Comparison of ENCODE assay signal across 25 cellular contexts in the genomic region with DNA sequence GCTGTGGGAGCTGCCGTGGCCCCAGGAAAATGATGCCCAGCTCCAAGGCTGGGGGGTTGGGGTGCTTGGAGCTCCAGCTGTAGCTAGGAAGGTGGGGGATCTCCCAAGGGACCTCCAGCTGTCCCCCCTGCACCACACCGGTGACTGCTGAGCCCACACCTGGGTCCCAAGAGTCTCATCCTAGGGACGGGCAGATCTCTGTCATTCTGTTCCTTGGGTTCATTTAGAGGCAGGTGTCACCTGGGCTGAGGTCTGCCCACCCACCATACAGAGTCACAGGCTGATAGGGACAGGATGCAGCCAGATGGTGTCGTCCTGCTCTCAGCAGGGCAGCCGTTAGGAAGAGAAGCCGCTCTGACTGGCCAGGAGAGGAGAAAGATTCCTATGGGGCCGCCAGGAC. TPM values are rescaled to one million over a fixed set of nuclear protein-coding genes. Genes with fewer than 3 reads are reported as not detected.
A peak's percentile ranks its signal among the peaks of the same experiment; 100 is the strongest.
DNase-seq lines count a peak whose midpoint lies in the region; ATAC-seq and TF ChIP-seq lines count a peak whose summit lies in the region.
"Had no signal": no experiment of that assay in that cellular context is flagged by ENCODE, and none has a peak within 500 bp of the region (broad histone marks: within the 10 kb centered on the region; RNA-seq: fewer than 3 reads in every experiment).

No MANE protein-coding gene starts in this region.

- TF ChIP-seq POLR2A in stomach (IDR thresholded peaks at IDR 0.05) = no peak

- TF ChIP-seq CTCF in OCI-LY7 (conservative IDR thresholded peaks at IDR 0.05; ENCODE audit: low read length) = no peak
- no peak for TF ChIP-seq CTCF in stomach (IDR thresholded peaks at IDR 0.05)
- TF ChIP-seq CTCF in activated CD8-positive, alpha-beta T cell treated with anti-CD3 and anti-CD28 coated beads for 36 hours (IDR thresholded peaks at IDR 0.05) = no peak

- no peaks in the 10 kb centered on the region for H3K79me2 ChIP-seq in OCI-LY7 (ENCODE audit: insufficient read depth, low read depth, low read length)

- no peaks in the 10 kb centered on the region for H4K20me1 ChIP-seq in OCI-LY7 (ENCODE audit: insufficient read depth, low read length)

- H3K27ac Mint-ChIP-seq in activated CD8-positive, alpha-beta T cell treated with anti-CD3 and anti-CD28 coated beads for 36 hours = no peak overlapping the region
- H3K27ac Mint-ChIP-seq: activated naive CD8-positive, alpha-beta T cell treated with anti-CD3 and anti-CD28 coated beads, Interleukin-2, amount 50 U/mL, for 24 hours; type B pancreatic cell had no signal

- ATAC-seq in activated CD8-positive, alpha-beta T cell treated with anti-CD3 and anti-CD28 coated beads for 36 hours = no peak
- ATAC-seq: activated naive CD8-positive, alpha-beta T cell treated with anti-CD3 and anti-CD28 coated beads, Interleukin-2, amount 50 U/mL, for 24 hours; body of pancreas; gastroesophageal sphincter had no signal

- BruUV-seq in OCI-LY7 (replicated peaks; lab: Mats Ljungman, UMichigan) = no TSS peak

- peaks cover 60% of the 10 kb centered on the region for H3K27me3 Mint-ChIP-seq in activated CD8-positive, alpha-beta T cell treated with anti-CD3 and anti-CD28 coated beads for 36 hours

- POLR2A ChIA-PET in OCI-LY7 (lab: Charles Lee) = no interaction called here
- POLR2A ChIA-PET in activated CD8-positive, alpha-beta T cell treated with anti-CD3 and anti-CD28 coated beads for 36 hours (lab: Charles Lee) = no interaction called here

- intact Hi-C loops in OCI-LY7 (cut with micrococcal nuclease; ENCODE audit: unreplicated experiment) = loop anchor here (10.0 kb wide), 1 partner anchor 351 kb away; the partner anchor contains the start of gene NR2F6
- intact Hi-C loops in stomach (cut with DNase I; ENCODE audit: low total_unique reads) = no loop called here
- intact Hi-C loops in activated CD8-positive, alpha-beta T cell treated with anti-CD3 and anti-CD28 coated beads for 36 hours (cut with micrococcal nuclease) = loop anchor here (10.0 kb wide), 1 partner anchor 119 kb away; no protein-coding TSS in a partner anchor

- H3K27ac ChIP-seq in OCI-LY7 (ENCODE audit: low read depth, low read length, poor library complexity, severe bottlenecking) (no peak overlapping the region), stomach (peak overlapping the region in 3 of 5 donors; percentile 7 to 42 (median 17)), SJCRH30 (no peak overlapping the region)
- H3K27ac ChIP-seq: esophagus squamous epithelium had no signal

- CTCF ChIA-PET in OCI-LY7 (lab: Charles Lee; ENCODE audit: unreplicated experiment) = no interaction called here
- CTCF ChIA-PET in activated CD8-positive, alpha-beta T cell treated with anti-CD3 and anti-CD28 coated beads for 36 hours (lab: Charles Lee) = no interaction called here

- H3K36me3 ChIP-seq in OCI-LY7 (ENCODE audit: insufficient read depth, low read length) (no peaks in the 10 kb centered on the region), stomach (no peaks in the 10 kb centered on the region), SJCRH30 (no peaks in the 10 kb centered on the region)
- H3K36me3 ChIP-seq: BE2C, esophagus squamous epithelium, gastroesophageal sphincter had no signal

- H3K9me3 Mint-ChIP-seq in activated CD8-positive, alpha-beta T cell treated with anti-CD3 and anti-CD28 coated beads for 36 hours = no peaks in the 10 kb centered on the region
- H3K9me3 Mint-ChIP-seq: activated naive CD8-positive, alpha-beta T cell treated with anti-CD3 and anti-CD28 coated beads, Interleukin-2, amount 50 U/mL, for 24 hours; type B pancreatic cell had no signal

- H3K4me3 ChIP-seq in OCI-LY7 (ENCODE audit: low read depth, low read length, poor library complexity, severe bottlenecking) = no peak overlapping the region
- no peak overlapping the region for H3K4me3 ChIP-seq in stomach
- no peak overlapping the region for H3K4me3 ChIP-seq in SJCRH30
- H3K4me3 ChIP-seq: body of pancreas, esophagus squamous epithelium, gastroesophageal sphincter had no signal

- peak overlapping the region; percentile 38; the same call in 1 of the 2 replicates for H3K4me2 ChIP-seq in OCI-LY7 (ENCODE audit: low read length)

- peaks cover 6% of the 10 kb centered on the region for H3K4me1 Mint-ChIP-seq in activated CD8-positive, alpha-beta T cell treated with anti-CD3 and anti-CD28 coated beads for 36 hours (ENCODE audit: low read depth)

- H2AFZ ChIP-seq in OCI-LY7 (ENCODE audit: low read length) = peak overlapping the region; percentile 76; the same call in 1 of the 2 replicates

- no peaks in the 10 kb centered on the region for H3K36me3 Mint-ChIP-seq in activated CD8-positive, alpha-beta T cell treated with anti-CD3 and anti-CD28 coated beads for 36 hours (ENCODE audit: low read depth)
- H3K36me3 Mint-ChIP-seq: type B pancreatic cell had no signal

- H3K4me1 ChIP-seq in OCI-LY7 (ENCODE audit: insufficient read depth, low read length, poor library complexity, severe bottlenecking) (peaks cover 29% of the 10 kb centered on the region), stomach (peaks cover 3 to 39% (median 28%) of the 10 kb centered on the region in 4 donors), SJCRH30 (no peaks in the 10 kb centered on the region; the same call in 1 of the 2 replicates)

- H3K9me3 ChIP-seq in OCI-LY7 (ENCODE audit: low read length) (no peaks in the 10 kb centered on the region), stomach (no peaks in the 10 kb centered on the region), SJCRH30 (replicated peaks) (no peaks in the 10 kb centered on the region)
- H3K9me3 ChIP-seq: BE2C, body of pancreas, esophagus squamous epithelium, gastroesophageal sphincter had no signal

- no peaks in the 10 kb centered on the region for H3K9me2 ChIP-seq in OCI-LY7 (ENCODE audit: insufficient read depth, low read length)

- H3K4me3 Mint-ChIP-seq in activated CD8-positive, alpha-beta T cell treated with anti-CD3 and anti-CD28 coated beads for 36 hours = no peak overlapping the region
- H3K4me3 Mint-ChIP-seq: activated naive CD8-positive, alpha-beta T cell treated with anti-CD3 and anti-CD28 coated beads, Interleukin-2, amount 50 U/mL, for 24 hours had no signal

- no peak for TF ChIP-seq EP300 in stomach (IDR thresholded peaks at IDR 0.05)

- DNase-seq in NCI-H82 (lab: John Stamatoyannopoulos, UW) = peak; percentile 24
- DNase-seq in NCI-H82 treated with DMSO at 0.1 percent for 48 hours (lab: John Stamatoyannopoulos, UW; ENCODE audit: unreplicated experiment) = no peak
- peak; percentile 53 for DNase-seq in OCI-LY7 (ENCODE audit: low spot score)
- peak; percentile 46 for DNase-seq in germinal center (ENCODE audit: low spot score)
- no peak for DNase-seq in stomach
- DNase-seq in activated CD8-positive, alpha-beta T cell treated with anti-CD3 and anti-CD28 coated beads for 36 hours = no peak
- DNase-seq in NK-92 treated with Interleukin-12 subunit alpha and Interleukin-12 subunit beta, amount 100 ng/mL, for 24 hours (lab: John Stamatoyannopoulos, UW) = no peak
- no peak for DNase-seq in SJCRH30
- DNase-seq: activated CD4-positive, alpha-beta T cell treated with anti-CD3 and anti-CD28 coated beads, Interleukin-2, amount 50 U/mL, for 4 hours; activated gamma-delta T cell; activated naive CD8-positive, alpha-beta T cell treated with anti-CD3 and anti-CD28 coated beads, Interleukin-2, amount 50 U/mL, for 24 hours; body of pancreas; COR-L47; esophagus squamous epithelium; GOT3; NCI-H1417 treated with DMSO at 0.1 percent for 48 hours; NCI-H524 treated with DMSO at 0.1 percent for 48 hours; occipital lobe; SIG-M5; T-helper 1 cell had no signal

- WGBS in stomach, 5 donors = 68 to 78% (median 77%) methylated on average over 6 to 7 of the region's 7 CpGs

- H3K27me3 ChIP-seq in stomach (peaks cover 0 to 26% (median 6%) of the 10 kb centered on the region in 3 donors), SJCRH30 (no peaks in the 10 kb centered on the region)
- H3K27me3 ChIP-seq: BE2C, body of pancreas had no signal

RNA-seq across cellular contexts. Expression of gene F2RL3, which starts 5.3 kb away (rescaled TPM):
- total RNA-seq in OCI-LY7 (2014; rRNA removed; shearing (Covaris generic)) = not detected in 2 replicates
- total RNA-seq in OCI-LY7 (2022) (0.10 TPM in 1 of 2 replicates, not detected in the other), stomach (1 to 10 TPM in 3 of 5 donors, under 1 TPM in 1, not detected in 1; 0.58 to 6.8 (median 2.8) TPM)
- 1 to 10 TPM; 1.4 to 3.0 (median 1.8) TPM for polyA plus RNA-seq in stomach
- total RNA-seq in activated CD8-positive, alpha-beta T cell treated with anti-CD3 and anti-CD28 coated beads for 36 hours = not detected
- 0.20 and 0.47 TPM in 2 replicates for total RNA-seq in SJCRH30 (2014; rRNA removed; shearing (Covaris generic))
- total RNA-seq: M059J had no signal
- polyA plus RNA-seq: keratinocyte had no signal

Comparison
In these comparisons a context has a peak if more than half of its experiments do, and no peak if none do; other contexts are left out.
1. DNase-seq: peak in NCI-H82 (single experiment), OCI-LY7 (single experiment) and germinal center (single experiment); none in NCI-H82 treated with DMSO at 0.1 percent for 48 hours (single experiment), stomach (single experiment), activated CD8-positive, alpha-beta T cell treated with anti-CD3 and anti-CD28 coated beads for 36 hours (single experiment), NK-92 treated with Interleukin-12 subunit alpha and Interleukin-12 subunit beta, amount 100 ng/mL, for 24 hours (single experiment) and SJCRH30 (0 of 2).
2. H3K27ac ChIP-seq: peak in stomach (3 of 5); none in OCI-LY7 (single experiment) and SJCRH30 (single experiment).